Comparison of ENCODE assay signal across 23 cellular contexts in genomic region chr3:114538211-114538610, GRCh38.
"Had no signal": no experiment of that assay in that cellular context is flagged by ENCODE, and none has a peak within 500 bp of the region (broad histone marks: within the 10 kb centered on the region; RNA-seq: fewer than 3 reads in every experiment).

No MANE protein-coding gene starts in this region.

- H3K4me3 Mint-ChIP-seq: activated CD4-positive, alpha-beta memory T cell treated with anti-CD3 and anti-CD28 coated beads, Interleukin-2, amount 10 ng/mL, durations not matched to agents 7 days and 5 days; activated CD4-positive, alpha-beta T cell treated with anti-CD3 and anti-CD28 coated beads for 36 hours; activated naive CD4-positive, alpha-beta T cell treated with anti-CD3 and anti-CD28 coated beads for 36 hours; activated naive CD8-positive, alpha-beta T cell; activated T-helper 17 cell treated with anti-CD3 and anti-CD28 coated beads, Interleukin-2, amount 50 U/mL, for 72 hours; T-helper 1 cell treated with Interleukin-12 subunit alpha and Interleukin-12 subunit beta and Interleukin-4 antibody, amounts not matched to agents 30 μg/mL and 1 μg/mL, for 36 hours had no signal

- H3K4me1 ChIP-seq: Peyer's patch had no signal

- ATAC-seq: activated CD4-positive, alpha-beta T cell treated with anti-CD3 and anti-CD28 coated beads for 36 hours; activated T-helper 17 cell treated with anti-CD3 and anti-CD28 coated beads, Interleukin-2, amount 50 U/mL, for 72 hours had no signal

- H3K36me3 ChIP-seq: brain microvascular endothelial cell, cardiac muscle cell, Peyer's patch, WERI-Rb-1 had no signal

- H3K27ac ChIP-seq: brain microvascular endothelial cell, cardiac muscle cell, Peyer's patch, RWPE1, WERI-Rb-1 had no signal

- DNase-seq: activated CD4-positive, alpha-beta memory T cell treated with anti-CD3 and anti-CD28 coated beads, Interleukin-2, amount 10 ng/mL, durations not matched to agents 7 days and 5 days; activated CD4-positive, alpha-beta T cell treated with anti-CD3 and anti-CD28 coated beads for 36 hours; activated CD4-positive, alpha-beta T cell treated with anti-CD3 and anti-CD28 coated beads, Interleukin-2, amount 50 U/mL, for 1 hour; activated gamma-delta T cell; activated naive CD4-positive, alpha-beta T cell treated with anti-CD3 and anti-CD28 coated beads for 36 hours; activated T-cell treated with anti-CD3 and anti-CD28 coated beads for 4 hours; activated T-cell treated with anti-CD3 and anti-CD28 coated beads, Interleukin-2, amount 50 U/mL, for 48 hours; amygdala; brain microvascular endothelial cell; NCI-H1105 treated with DMSO at 0.1 percent for 48 hours; NCI-H1436 treated with DMSO at 0.1 percent for 48 hours; NCI-H187; NCI-H2081; NCI-H510A treated with DMSO at 0.1 percent for 48 hours; NCI-H69; Peyer's patch; Right ventricle myocardium superior; WERI-Rb-1 had no signal

- H3K27me3 Mint-ChIP-seq: activated CD4-positive, alpha-beta memory T cell treated with anti-CD3 and anti-CD28 coated beads, Interleukin-2, amount 10 ng/mL, durations not matched to agents 7 days and 5 days; activated CD4-positive, alpha-beta T cell treated with anti-CD3 and anti-CD28 coated beads for 36 hours; activated naive CD8-positive, alpha-beta T cell; activated T-helper 17 cell treated with anti-CD3 and anti-CD28 coated beads, Interleukin-2, amount 50 U/mL, for 72 hours had no signal

- H3K27ac Mint-ChIP-seq: activated CD4-positive, alpha-beta memory T cell treated with anti-CD3 and anti-CD28 coated beads, Interleukin-2, amount 10 ng/mL, durations not matched to agents 7 days and 5 days; activated CD4-positive, alpha-beta T cell treated with anti-CD3 and anti-CD28 coated beads for 36 hours; activated naive CD4-positive, alpha-beta T cell treated with anti-CD3 and anti-CD28 coated beads for 36 hours; activated naive CD8-positive, alpha-beta T cell; activated T-helper 17 cell treated with anti-CD3 and anti-CD28 coated beads, Interleukin-2, amount 50 U/mL, for 72 hours; T-helper 1 cell treated with Interleukin-12 subunit alpha and Interleukin-12 subunit beta and Interleukin-4 antibody, amounts not matched to agents 30 μg/mL and 1 μg/mL, for 36 hours had no signal

- H3K4me3 ChIP-seq: cardiac muscle cell, Peyer's patch had no signal

- H3K9me3 ChIP-seq: Peyer's patch had no signal

- H3K4me1 Mint-ChIP-seq: activated CD4-positive, alpha-beta memory T cell treated with anti-CD3 and anti-CD28 coated beads, Interleukin-2, amount 10 ng/mL, durations not matched to agents 7 days and 5 days; activated T-helper 17 cell treated with anti-CD3 and anti-CD28 coated beads, Interleukin-2, amount 50 U/mL, for 72 hours had no signal

- H3K27me3 ChIP-seq: brain microvascular endothelial cell, cardiac muscle cell, Peyer's patch had no signal
